ENCODE assay signal across 1 cellular context in genomic region chr19:1862424-1863307, GRCh38.
A peak's percentile ranks its signal among the peaks of the same experiment; 100 is the strongest.
TF ChIP-seq lines count a peak whose summit lies in the region.

No MANE protein-coding gene starts in this region.

TF ChIP-seq in HEK293, 187 proteins besides CTCF, POLR2A, EP300 and RAD21 (continued from another document):
- TF ChIP-seq ZBTB6 (tag by site-specific recombination; IDR thresholded peaks at IDR 0.05) (no peak), PATZ1 (tag by site-specific recombination; IDR thresholded peaks at IDR 0.05) (peak; percentile 85), KLF16 (tag by site-specific recombination; IDR thresholded peaks at IDR 0.05) (peak; percentile 66), SP3 (tag by site-specific recombination; IDR thresholded peaks at IDR 0.05) (peak; percentile 48; the same call in 1 of the 2 replicates), ZNF704 (tag by site-specific recombination; IDR thresholded peaks at IDR 0.05) (peak; percentile 80), SP7 (tag by site-specific recombination; IDR thresholded peaks at IDR 0.05) (no peak; the same call in 1 of the 2 replicates), KLF17 (tag by site-specific recombination; IDR thresholded peaks at IDR 0.05) (0 out of 2 replicates have a peak, but pooled peaks have one; percentile 48), SALL2 (tag by site-specific recombination; IDR thresholded peaks at IDR 0.05; ENCODE audit: borderline replicate concordance) (no peak)
